ENCODE assay signal across 10 cellular contexts in the genomic region with DNA sequence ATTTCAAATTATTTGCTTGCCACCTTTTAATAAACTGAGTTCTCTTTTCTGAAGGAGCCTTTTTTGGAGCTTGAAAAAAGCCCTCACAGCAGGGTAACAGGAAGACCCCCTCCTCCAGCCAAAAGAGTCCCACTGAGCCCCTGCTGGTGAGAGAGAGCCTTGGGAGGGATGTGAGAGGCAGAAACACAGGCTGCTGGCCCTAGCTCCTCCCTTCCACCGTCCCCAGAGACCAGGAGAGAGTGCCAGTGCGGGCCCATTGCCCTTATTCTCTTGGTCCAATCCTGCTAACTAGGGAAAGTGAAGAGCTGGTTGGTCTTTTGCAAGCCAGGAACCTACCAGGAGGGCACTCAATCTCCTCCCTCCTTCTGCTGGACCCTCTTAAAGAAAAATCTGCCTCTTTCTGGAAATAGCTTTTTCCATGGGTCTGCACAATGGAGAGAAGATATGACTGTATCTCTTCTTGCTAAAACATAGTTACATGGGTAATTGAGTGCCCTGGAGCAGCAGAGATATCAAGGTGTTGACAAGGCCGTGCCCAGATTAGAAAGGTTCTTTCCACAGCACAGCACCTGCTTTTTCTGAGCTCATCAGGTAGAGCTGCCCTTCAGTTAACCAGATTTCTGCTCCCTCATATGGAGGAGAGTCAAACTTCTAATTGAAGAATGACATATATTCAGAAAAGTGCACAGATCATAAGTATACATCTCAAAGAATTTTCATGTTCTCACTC.
DNase-seq lines count a peak whose midpoint lies in the region; ATAC-seq lines count a peak whose summit lies in the region.
"Had no signal": no experiment of that assay in that cellular context is flagged by ENCODE, and none has a peak within 500 bp of the region (broad histone marks: within the 10 kb centered on the region; RNA-seq: fewer than 3 reads in every experiment).

No MANE protein-coding gene starts in this region.

- WGBS in mesenchymal stem cell = 83% methylated on average over 1 of the region's 3 CpGs

- intact Hi-C loops in activated T-helper 2 cell treated with anti-CD3 and anti-CD28 coated beads, Interferon-gamma antibody, Interleukin-2, Interleukin-4, amounts not matched to agents 10 μg/mL and 5 μg/mL and 100 μg/mL, durations not matched to agents 14 hours and 24 hours and 36 hours (cut with micrococcal nuclease) = loop anchor here (1.0 to 10.0 kb wide), 5 partner anchors 10 to 342 kb away; no protein-coding TSS in a partner anchor

- H3K4me1 ChIP-seq in ACC112 (ENCODE audit: control insufficient read depth, insufficient read depth, low read length, unreplicated experiment) (peaks cover 18% of the 10 kb centered on the region), mesenchymal stem cell (ENCODE audit: control insufficient read depth, insufficient read depth, low read depth, low read length) (peaks cover 11% of the 10 kb centered on the region)

- no peak for DNase-seq in activated T-helper 2 cell treated with anti-CD3 and anti-CD28 coated beads, Interferon-gamma antibody, Interleukin-2, Interleukin-4, amounts not matched to agents 10 μg/mL and 5 μg/mL and 100 μg/mL, durations not matched to agents 14 hours and 24 hours and 36 hours (ENCODE audit: low spot score)
- DNase-seq in mesenchymal stem cell (no peak), OCI-M1 (lab: John Stamatoyannopoulos, UW) (no peak)
- DNase-seq: effector CD4-positive, alpha-beta T cell; NCI-H1048 had no signal

- peak overlapping the region; percentile 40 for H2BK120ac ChIP-seq in mesenchymal stem cell (ENCODE audit: low read depth, low read length)

- peaks cover 43% of the 10 kb centered on the region for H3K4me1 Mint-ChIP-seq in activated T-helper 2 cell treated with anti-CD3 and anti-CD28 coated beads, Interferon-gamma antibody, Interleukin-2, Interleukin-4, amounts not matched to agents 10 μg/mL and 5 μg/mL and 100 μg/mL, durations not matched to agents 14 hours and 24 hours and 36 hours (ENCODE audit: low read depth)

- H2AK5ac ChIP-seq in mesenchymal stem cell (ENCODE audit: low read length, severe bottlenecking) = peak overlapping the region; percentile 54

- no peak overlapping the region for H4K91ac ChIP-seq in mesenchymal stem cell (ENCODE audit: low read length)

- H3K27ac ChIP-seq in ACC112 (ENCODE audit: low read depth, low read length) (peak overlapping the region; percentile 27; the same call in 1 of the 2 replicates), mesenchymal stem cell (ENCODE audit: low read length, poor library complexity, severe bottlenecking) (peak overlapping the region; percentile 66)

- peak overlapping the region; percentile 75 for H3K27ac Mint-ChIP-seq in activated T-helper 2 cell treated with anti-CD3 and anti-CD28 coated beads, Interferon-gamma antibody, Interleukin-2, Interleukin-4, amounts not matched to agents 10 μg/mL and 5 μg/mL and 100 μg/mL, durations not matched to agents 14 hours and 24 hours and 36 hours

- peak overlapping the region in 1 of 2 experiments; percentile 30 for H3K14ac ChIP-seq in mesenchymal stem cell (ENCODE audit: low read length in 2 of 2)

- H3K36me3 Mint-ChIP-seq in activated T-helper 2 cell treated with anti-CD3 and anti-CD28 coated beads, Interferon-gamma antibody, Interleukin-2, Interleukin-4, amounts not matched to agents 10 μg/mL and 5 μg/mL and 100 μg/mL, durations not matched to agents 14 hours and 24 hours and 36 hours (ENCODE audit: low read depth) = peaks cover 15% of the 10 kb centered on the region

- no peak overlapping the region for H3K4me3 ChIP-seq in ACC112 (ENCODE audit: low read depth, low read length)
- H3K4me3 ChIP-seq in mesenchymal stem cell (ENCODE audit: insufficient read depth in 1 of 2, low read depth in 1 of 2, low read length in 2 of 2) = no peak overlapping the region

- H3K79me2 ChIP-seq in ACC112 (ENCODE audit: control insufficient read depth, insufficient read depth, low read length, unreplicated experiment) = peaks cover 5% of the 10 kb centered on the region

- no peak overlapping the region for H2BK5ac ChIP-seq in mesenchymal stem cell (ENCODE audit: low read depth, low read length, poor library complexity, severe bottlenecking)

- H3K36me3 ChIP-seq in ACC112 (ENCODE audit: insufficient read depth, low read length) (peaks cover 3% of the 10 kb centered on the region), mesenchymal stem cell (ENCODE audit: control insufficient read depth in 1 of 2, insufficient read depth in 2 of 2, low read depth in 1 of 2, low read length in 2 of 2) (peaks cover 11 to 12% of the 10 kb centered on the region in 2 experiments)

- peak overlapping the region; percentile 63 for H3K4me3 Mint-ChIP-seq in activated T-helper 2 cell treated with anti-CD3 and anti-CD28 coated beads, Interferon-gamma antibody, Interleukin-2, Interleukin-4, amounts not matched to agents 10 μg/mL and 5 μg/mL and 100 μg/mL, durations not matched to agents 14 hours and 24 hours and 36 hours (ENCODE audit: low read depth)

- peak overlapping the region in 1 of 2 experiments; percentile 44 for H3K4ac ChIP-seq in mesenchymal stem cell (ENCODE audit: low read depth in 1 of 2, low read length in 2 of 2)

- no peak overlapping the region for H3K23ac ChIP-seq in mesenchymal stem cell (ENCODE audit: low read length in 2 of 2)

- peak overlapping the region in 1 of 2 experiments; percentile 67 for H2BK12ac ChIP-seq in mesenchymal stem cell (ENCODE audit: low read length in 2 of 2)

- H3K9me3 Mint-ChIP-seq in activated T-helper 2 cell treated with anti-CD3 and anti-CD28 coated beads, Interferon-gamma antibody, Interleukin-2, Interleukin-4, amounts not matched to agents 10 μg/mL and 5 μg/mL and 100 μg/mL, durations not matched to agents 14 hours and 24 hours and 36 hours = no peaks in the 10 kb centered on the region

- no peaks in the 10 kb centered on the region for H3K27me3 Mint-ChIP-seq in activated T-helper 2 cell treated with anti-CD3 and anti-CD28 coated beads, Interferon-gamma antibody, Interleukin-2, Interleukin-4, amounts not matched to agents 10 μg/mL and 5 μg/mL and 100 μg/mL, durations not matched to agents 14 hours and 24 hours and 36 hours (ENCODE audit: low read depth)

- no peak overlapping the region for H3K9ac ChIP-seq in mesenchymal stem cell (ENCODE audit: low read length)

- no peak overlapping the region for H3K4me2 ChIP-seq in mesenchymal stem cell (ENCODE audit: low read length, poor library complexity, severe bottlenecking)

- H3K27me3 ChIP-seq in ACC112 (ENCODE audit: insufficient read depth, low read length) = no peaks in the 10 kb centered on the region
- no peaks in the 10 kb centered on the region for H3K27me3 ChIP-seq in mesenchymal stem cell (ENCODE audit: control insufficient read depth in 1 of 2, insufficient read depth in 1 of 2, low read length in 2 of 2)

- no peak overlapping the region for H2BK15ac ChIP-seq in mesenchymal stem cell (ENCODE audit: low read depth, poor library complexity, severe bottlenecking)

- H2AFZ ChIP-seq in ACC112 (ENCODE audit: low read length, unreplicated experiment) (no peak overlapping the region), mesenchymal stem cell (ENCODE audit: low read depth, low read length) (no peak overlapping the region)

- peaks cover 14% of the 10 kb centered on the region for H3K79me1 ChIP-seq in mesenchymal stem cell (replicated peaks; ENCODE audit: low read length, poor library complexity, severe bottlenecking)

- peak overlapping the region; percentile 40 to 44 for H3K18ac ChIP-seq in mesenchymal stem cell (ENCODE audit: low read depth in 1 of 2, low read length in 2 of 2)

- ATAC-seq in GM18868 (IDR thresholded peaks at IDR 0.05; ENCODE audit: unreplicated experiment) (peak; percentile 30), HG03469 (IDR thresholded peaks at IDR 0.05; ENCODE audit: unreplicated experiment) (no peak), HG02623 (IDR thresholded peaks at IDR 0.05; ENCODE audit: unreplicated experiment) (no peak), GM19351 (IDR thresholded peaks at IDR 0.05; ENCODE audit: unreplicated experiment) (no peak)

- H3K9me3 ChIP-seq in mesenchymal stem cell (ENCODE audit: control insufficient read depth, low read length) = no peaks in the 10 kb centered on the region

- H4K8ac ChIP-seq in mesenchymal stem cell (ENCODE audit: low read length) = peak overlapping the region; percentile 73
